In the genomic region with DNA sequence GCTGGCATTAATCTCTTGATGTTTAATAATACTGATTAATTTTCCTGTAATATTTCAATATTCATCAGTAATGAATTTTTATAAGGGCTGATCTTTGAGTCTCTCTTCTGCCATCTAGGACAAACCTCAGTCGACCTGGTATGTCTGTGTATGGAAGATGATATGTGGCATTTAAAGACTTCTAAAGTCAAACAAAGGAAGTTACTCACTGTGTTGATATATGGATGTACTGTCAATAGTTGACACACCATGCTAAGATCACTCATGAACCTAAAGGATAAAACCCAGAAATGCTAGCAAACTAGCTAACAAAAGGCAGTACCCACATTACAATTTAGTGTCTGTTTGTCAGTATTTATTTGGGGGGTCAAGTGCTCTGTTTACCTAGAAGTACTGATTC, we compare ENCODE assay signal across 8 cellular contexts.
"Had no signal": no experiment of that assay in that cellular context is flagged by ENCODE, and none has a peak within 500 bp of the region (broad histone marks: within the 10 kb centered on the region; RNA-seq: fewer than 3 reads in every experiment).

No MANE protein-coding gene starts in this region.

- ATAC-seq: GM12878 had no signal

- DNase-seq: GDM1, GF-D8 had no signal

- FAIRE-seq: G401.6, GM12878, GM12891, GM12892, GM18507, GM19239 had no signal

- H3K4me3 ChIP-seq: GM12878 had no signal
